ENCODE assay signal across 27 cellular contexts in the genomic region with DNA sequence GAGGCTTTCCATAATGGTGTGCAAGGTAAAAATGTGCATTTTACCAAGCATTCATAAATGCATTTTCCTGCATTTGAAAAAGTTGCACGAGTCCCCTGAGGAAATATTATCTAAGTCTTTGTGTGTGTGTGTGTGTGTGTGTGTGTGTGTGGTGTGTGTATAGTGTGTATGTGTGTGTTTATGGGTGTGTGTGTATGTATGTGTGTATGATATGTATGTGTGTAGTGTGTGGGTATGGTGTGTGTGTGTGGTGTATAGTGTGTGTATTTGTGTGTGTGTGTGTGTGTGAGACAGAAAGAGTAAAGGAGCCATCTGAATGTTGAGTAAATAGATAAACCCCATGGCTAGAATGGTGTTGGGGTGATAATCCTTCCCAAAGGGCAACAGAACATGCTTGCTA.
"Had no signal": no experiment of that assay in that cellular context is flagged by ENCODE, and none has a peak within 500 bp of the region (broad histone marks: within the 10 kb centered on the region; RNA-seq: fewer than 3 reads in every experiment).

No MANE protein-coding gene starts in this region.

- DNase-seq: activated CD4-positive, alpha-beta memory T cell treated with anti-CD3 and anti-CD28 coated beads for 36 hours; activated CD4-positive, alpha-beta T cell treated with anti-CD3 and anti-CD28 coated beads, Interleukin-2, amount 10 ng/mL, durations not matched to agents 24 days and 14 days; activated CD4-positive, CD25-positive, alpha-beta regulatory T cell treated with anti-CD3 and anti-CD28 coated beads, Interleukin-2, amount 50 U/mL, for 72 hours; activated CD8-positive, alpha-beta memory T cell treated with anti-CD3 and anti-CD28 coated beads, Interleukin-2, amount 50 U/mL, for 4 hours; activated effector memory CD4-positive, alpha-beta T cell treated with anti-CD3 and anti-CD28 coated beads, Interleukin-2, amount 50 U/mL, for 16 hours; activated naive CD4-positive, alpha-beta T cell treated with anti-CD3 and anti-CD28 coated beads for 36 hours; activated naive CD8-positive, alpha-beta T cell treated with anti-CD3 and anti-CD28 coated beads for 36 hours; activated T-cell treated with anti-CD3 and anti-CD28 coated beads, Interleukin-2, amount 50 U/mL, for 1 hour; adrenal gland; aorta; body of pancreas; dermis blood vessel endothelial cell; effector CD4-positive, alpha-beta T cell; esophagus squamous epithelium; foreskin melanocyte; islet precursor cell; left ventricle myocardium superior; mammary epithelial cell; naive thymus-derived CD4-positive, alpha-beta T cell; right cardiac atrium; spleen; stimulated activated naive CD4-positive, alpha-beta T cell; T-helper 9 cell; testis; transverse colon had no signal

- ATAC-seq: body of pancreas; left ventricle myocardium superior; naive thymus-derived CD4-positive, alpha-beta T cell; right cardiac atrium had no signal

- H3K4me1 ChIP-seq: adrenal gland, spleen, testis had no signal

- FAIRE-seq: colon had no signal

- H3K27me3 ChIP-seq: adrenal gland, body of pancreas, esophagus squamous epithelium, testis, transverse colon had no signal

- H3K9me3 ChIP-seq: adrenal gland, body of pancreas, esophagus squamous epithelium, spleen, testis, transverse colon had no signal

- H3K36me3 ChIP-seq: adrenal gland, esophagus squamous epithelium, spleen, transverse colon had no signal

- H3K4me3 ChIP-seq: adrenal gland, body of pancreas, esophagus squamous epithelium, spleen, testis, transverse colon had no signal

- H3K27ac ChIP-seq: adrenal gland, epithelial cell of prostate, esophagus squamous epithelium, spleen, testis had no signal
